ENCODE assay signal across 16 cellular contexts in the genomic region with DNA sequence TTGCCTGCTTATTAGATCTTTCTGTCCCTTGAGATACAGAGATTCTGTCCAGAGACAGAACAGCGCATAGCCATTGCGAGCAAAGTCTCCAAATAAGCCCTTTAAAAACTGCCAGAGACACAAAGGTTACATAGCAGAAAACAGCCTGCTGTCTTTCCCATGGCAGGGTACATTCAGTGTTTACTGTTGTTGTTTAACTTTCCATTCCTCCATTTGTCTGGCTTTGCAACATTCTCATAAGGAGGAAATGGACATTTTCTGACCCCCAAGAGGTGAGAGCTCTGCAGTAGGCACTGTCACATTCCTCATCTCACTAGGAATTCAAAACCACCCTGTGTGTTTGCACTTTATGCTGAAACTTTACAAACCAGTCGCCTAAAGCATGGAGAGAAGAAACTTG. TPM values are rescaled to one million over a fixed set of nuclear protein-coding genes. Genes with fewer than 3 reads are reported as not detected.
A peak's percentile ranks its signal among the peaks of the same experiment; 100 is the strongest.
DNase-seq lines count a peak whose midpoint lies in the region; ATAC-seq and TF ChIP-seq lines count a peak whose summit lies in the region.
"Had no signal": no experiment of that assay in that cellular context is flagged by ENCODE, and none has a peak within 500 bp of the region (broad histone marks: within the 10 kb centered on the region; RNA-seq: fewer than 3 reads in every experiment).

No MANE protein-coding gene starts in this region.

- no peak overlapping the region for H3K4me2 ChIP-seq in smooth muscle cell

- no peak for ATAC-seq in GM21381 (IDR thresholded peaks at IDR 0.05; ENCODE audit: unreplicated experiment)

- peak; percentile 15 for DNase-seq in amniotic epithelial cell (ENCODE audit: low read depth)
- peak; percentile 70 for DNase-seq in fibroblast of villous mesenchyme (ENCODE audit: low read depth)
- no peak for DNase-seq in neural crest cell (ENCODE audit: low read depth, low spot score)
- no peak for DNase-seq in NCI-H524 (lab: John Stamatoyannopoulos, UW)
- no peak for DNase-seq in smooth muscle cell (lab: John Stamatoyannopoulos, UW; ENCODE audit: unreplicated experiment)
- DNase-seq in stimulated activated naive CD4-positive, alpha-beta T cell treated with Interleukin-2 at 50 U/mL for 16 hours (lab: John Stamatoyannopoulos, UW) = no peak
- DNase-seq: Caco-2, MM.1S, NCI-H1105 treated with DMSO at 0.1 percent for 48 hours, NCI-H1694 treated with DMSO at 0.1 percent for 48 hours, NCI-H446, NCI-H748 treated with DMSO at 0.1 percent for 48 hours, SJCRH30 had no signal

- peaks cover 13% of the 10 kb centered on the region for H3K4me1 ChIP-seq in stomach smooth muscle (ENCODE audit: control insufficient read depth, insufficient read depth, low read length)
- no peaks in the 10 kb centered on the region for H3K4me1 ChIP-seq in smooth muscle cell (ENCODE audit: low read depth)
- H3K4me1 ChIP-seq: Caco-2, SJCRH30 had no signal

- 76% methylated on average over 3 of the region's 3 CpGs for WGBS in smooth muscle cell (ENCODE audit: low lambda C conversion rate)

- H3K9ac ChIP-seq in stomach smooth muscle (ENCODE audit: low read length in 2 of 2) = peak overlapping the region in 1 of 2 donors; percentile 42
- no peak overlapping the region for H3K9ac ChIP-seq in smooth muscle cell (ENCODE audit: low read depth)

- no peaks in the 10 kb centered on the region for H3F3A ChIP-seq in smooth muscle cell (ENCODE audit: low read depth)

- H3K4me1 Mint-ChIP-seq in neural crest cell = no peaks in the 10 kb centered on the region

- no peaks in the 10 kb centered on the region for H4K20me1 ChIP-seq in smooth muscle cell (ENCODE audit: low read depth)

- H3K79me2 ChIP-seq in smooth muscle cell (ENCODE audit: low read depth) = no peaks in the 10 kb centered on the region

- no peak overlapping the region for H2AFZ ChIP-seq in smooth muscle cell (ENCODE audit: low read depth)

- peak overlapping the region; percentile 45 for H3K27ac Mint-ChIP-seq in neural crest cell (ENCODE audit: unreplicated experiment)

- no peaks in the 10 kb centered on the region for H3K27me3 Mint-ChIP-seq in neural crest cell (ENCODE audit: low read depth)

- peaks cover 24% of the 10 kb centered on the region for H3K36me3 Mint-ChIP-seq in neural crest cell (ENCODE audit: low read depth)

- TF ChIP-seq CTCF in fibroblast of villous mesenchyme (IDR thresholded peaks at IDR 0.05; ENCODE audit: insufficient read depth, low read depth, low read length) (no peak), neural crest cell (conservative IDR thresholded peaks at IDR 0.05) (no peak), smooth muscle cell (IDR thresholded peaks at IDR 0.05; ENCODE audit: borderline replicate concordance, insufficient read depth, poor library complexity, severe bottlenecking) (no peak)

- peaks cover 3% of the 10 kb centered on the region for H3K9me3 Mint-ChIP-seq in neural crest cell

- H3K27me3 ChIP-seq in stomach smooth muscle (ENCODE audit: control insufficient read depth in 1 of 2, insufficient read depth in 2 of 2, low read length in 2 of 2) (no peaks in the 10 kb centered on the region), smooth muscle cell (ENCODE audit: low read depth) (no peaks in the 10 kb centered on the region)
- H3K27me3 ChIP-seq: SJCRH30 had no signal

- H3K36me3 ChIP-seq in stomach smooth muscle (ENCODE audit: control insufficient read depth in 2 of 2, insufficient read depth in 2 of 2, low read length in 2 of 2) (peaks cover 6 to 9% of the 10 kb centered on the region in 2 donors), smooth muscle cell (ENCODE audit: low read depth) (no peaks in the 10 kb centered on the region)
- H3K36me3 ChIP-seq: SJCRH30 had no signal

- H3K9me3 ChIP-seq in stomach smooth muscle (ENCODE audit: control insufficient read depth in 2 of 2, low read length in 2 of 2) = no peaks in the 10 kb centered on the region
- H3K9me3 ChIP-seq in smooth muscle cell (replicated peaks; ENCODE audit: low read depth) = no peaks in the 10 kb centered on the region
- H3K9me3 ChIP-seq: Caco-2, SJCRH30 had no signal

- H3K4me3 ChIP-seq in fibroblast of villous mesenchyme (ENCODE audit: low read depth, low read length) = no peak overlapping the region
- peak overlapping the region; percentile 17 to 28 for H3K4me3 ChIP-seq in stomach smooth muscle (ENCODE audit: low read length in 2 of 2)
- H3K4me3 ChIP-seq in smooth muscle cell = no peak overlapping the region
- H3K4me3 ChIP-seq: SJCRH30 had no signal

- peak overlapping the region; percentile 82 for H3K27ac ChIP-seq in stomach smooth muscle (ENCODE audit: low read length)
- H3K27ac ChIP-seq in smooth muscle cell (ENCODE audit: low read depth) = no peak overlapping the region
- H3K27ac ChIP-seq: RWPE1, SJCRH30 had no signal

- H3K4me3 Mint-ChIP-seq in neural crest cell = no peak overlapping the region

RNA-seq across cellular contexts. Expression of a gene that starts 48.3 kb away (rescaled TPM):
- total RNA-seq in fibroblast of villous mesenchyme (109 and 162 TPM in 2 replicates), neural crest cell (13.9 and 15.4 TPM in 2 replicates), smooth muscle cell (14.1 and 18.3 TPM in 2 replicates)
- 4.1 and 5.0 TPM in 2 replicates for polyA plus RNA-seq in smooth muscle cell

Comparison
In these comparisons a context has a peak if more than half of its experiments do, and no peak if none do; other contexts are left out.
1. DNase-seq: peak in amniotic epithelial cell (single experiment) and fibroblast of villous mesenchyme (single experiment); none in neural crest cell (single experiment), NCI-H524 (0 of 2), smooth muscle cell (single experiment) and stimulated activated naive CD4-positive, alpha-beta T cell treated with Interleukin-2 at 50 U/mL for 16 hours (single experiment).
2. H3K4me3 ChIP-seq: peak in stomach smooth muscle (2 of 2); none in fibroblast of villous mesenchyme (single experiment) and smooth muscle cell (single experiment).